ENCODE assay signal across 1 cellular context in the genomic region with DNA sequence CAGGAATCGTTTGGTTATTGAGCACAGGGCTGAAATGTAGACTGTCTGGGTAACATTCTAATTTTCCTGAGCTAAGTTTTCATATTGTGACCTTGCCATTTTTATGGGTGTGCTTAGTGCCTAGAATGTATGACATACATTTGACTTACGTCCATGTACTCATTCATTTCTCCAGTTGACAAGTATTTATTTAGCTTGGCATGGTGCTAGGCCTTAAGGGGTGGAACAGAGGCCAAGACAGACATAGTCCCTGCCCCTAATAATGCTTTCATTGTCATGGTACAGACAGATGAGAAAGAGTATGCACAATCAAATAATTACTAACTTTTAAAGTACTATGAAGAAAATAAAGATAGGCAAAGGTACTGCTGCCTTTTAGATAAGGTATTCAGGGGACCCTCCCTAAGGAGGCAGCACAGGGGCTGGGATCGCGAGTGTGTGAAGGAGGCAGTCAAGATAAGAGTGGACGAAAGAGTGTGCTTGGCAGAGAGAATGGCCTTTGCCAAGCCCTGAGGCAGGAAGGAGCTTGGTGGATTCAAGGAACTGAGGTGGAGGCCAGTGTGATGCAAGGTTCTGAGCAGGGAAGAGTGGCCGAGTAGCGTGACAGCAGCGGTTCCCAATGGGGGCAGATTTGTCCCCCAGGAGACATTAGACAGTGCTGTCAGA.
A peak's percentile ranks its signal among the peaks of the same experiment; 100 is the strongest.
TF ChIP-seq lines count a peak whose summit lies in the region.

No MANE protein-coding gene starts in this region.

TF ChIP-seq in K562, 482 proteins besides CTCF, POLR2A, EP300 and RAD21 (continued from another document):
- TF ChIP-seq NFIC (IDR thresholded peaks at IDR 0.05) (0 out of 2 replicates have a peak, but pooled peaks have one; percentile 8), MNT (conservative IDR thresholded peaks at IDR 0.05) (no peak), ZNF124 (CRISPR knock-in tag; IDR thresholded peaks at IDR 0.05) (no peak), SMARCA4 (IDR thresholded peaks at IDR 0.05) (peak; percentile 29; the same call in 1 of the 2 replicates), TCF3 (CRISPR knock-in tag; IDR thresholded peaks at IDR 0.05) (peak; percentile 66), ZNF347 (CRISPR knock-in tag; IDR thresholded peaks at IDR 0.05; ENCODE audit: low read depth) (no peak), CBFA2T3 (IDR thresholded peaks at IDR 0.05) (peak; percentile 79)
